In genomic region chr5:100903036-100903887, GRCh38 we compare ENCODE assay signal across 1 cellular context.
TF ChIP-seq lines count a peak whose summit lies in the region.

Gene ST8SIA4 (minus strand): TSS chr5:100903282. CDS start chr5:100902955, 327 bp downstream.

TF ChIP-seq in HEK293, 187 proteins besides CTCF, POLR2A, EP300 and RAD21 (continued from another document and continues in another):
- TF ChIP-seq ZNF785 (tag by site-specific recombination; IDR thresholded peaks at IDR 0.05) (no peak), ZNF621 (tag by site-specific recombination; IDR thresholded peaks at IDR 0.05) (no peak), SP3 (tag by site-specific recombination; IDR thresholded peaks at IDR 0.05) (peak; percentile 60), ZBTB6 (tag by site-specific recombination; IDR thresholded peaks at IDR 0.05) (no peak), ZNF704 (tag by site-specific recombination; IDR thresholded peaks at IDR 0.05) (no peak), ZNF600 (tag by site-specific recombination; IDR thresholded peaks at IDR 0.05) (0 out of 2 replicates have a peak, but pooled peaks have one; percentile 36), ZNF623 (tag by site-specific recombination; IDR thresholded peaks at IDR 0.05) (no peak), ZFP3 (tag by site-specific recombination; IDR thresholded peaks at IDR 0.05; ENCODE audit: low read depth) (no peak), ZBTB11 (tag by site-specific recombination; conservative IDR thresholded peaks at IDR 0.05; ENCODE audit: low read depth) (peak; percentile 62), HIC1 (tag by site-specific recombination; IDR thresholded peaks at IDR 0.05) (no peak), ATF2 (tag by site-specific recombination; IDR thresholded peaks at IDR 0.05; ENCODE audit: low read depth) (no peak), ZNF530 (tag by site-specific recombination; IDR thresholded peaks at IDR 0.05; ENCODE audit: low read depth) (no peak), ZSCAN30 (tag by site-specific recombination; IDR thresholded peaks at IDR 0.05) (no peak), ZNF366 (tag by site-specific recombination; conservative IDR thresholded peaks at IDR 0.05) (no peak), PRDM6 (tag by site-specific recombination; IDR thresholded peaks at IDR 0.05) (no peak), ZBTB21 (tag by site-specific recombination; IDR thresholded peaks at IDR 0.05) (no peak), MYNN (tag by site-specific recombination; IDR thresholded peaks at IDR 0.05; ENCODE audit: borderline replicate concordance) (no peak), ZNF701 (tag by site-specific recombination; IDR thresholded peaks at IDR 0.05) (no peak), ZNF302 (tag by site-specific recombination; IDR thresholded peaks at IDR 0.05; ENCODE audit: low read depth) (no peak), ZNF223 (tag by site-specific recombination; IDR thresholded peaks at IDR 0.05) (no peak), ELK4 (IDR thresholded peaks at IDR 0.05; ENCODE audit: borderline replicate concordance, low read depth, low read length) (no peak), EGR2 (tag by site-specific recombination; IDR thresholded peaks at IDR 0.05; ENCODE audit: low read depth) (peak; percentile 38; the same call in 1 of the 2 replicates), PBX3 (CRISPR knock-in tag; IDR thresholded peaks at IDR 0.05) (no peak), ZBTB1 (tag by site-specific recombination; IDR thresholded peaks at IDR 0.05) (no peak), ZFP69B (tag by site-specific recombination; IDR thresholded peaks at IDR 0.05) (no peak), ZNF529 (tag by site-specific recombination; IDR thresholded peaks at IDR 0.05; ENCODE audit: insufficient replicate concordance) (no peak), IKZF3 (tag by site-specific recombination; IDR thresholded peaks at IDR 0.05) (no peak), ZNF140 (tag by site-specific recombination; IDR thresholded peaks at IDR 0.05) (no peak), OSR2 (tag by site-specific recombination; IDR thresholded peaks at IDR 0.05) (no peak), PRDM10 (tag by site-specific recombination; IDR thresholded peaks at IDR 0.05) (no peak), ZSCAN5A (tag by site-specific recombination; IDR thresholded peaks at IDR 0.05) (no peak), ZNF521 (tag by site-specific recombination; IDR thresholded peaks at IDR 0.05) (no peak), TRIM28 (IDR thresholded peaks at IDR 0.05; ENCODE audit: borderline replicate concordance, low read length) (no peak), ZNF280C (tag by site-specific recombination; IDR thresholded peaks at IDR 0.05) (no peak), ZNF596 (tag by site-specific recombination; IDR thresholded peaks at IDR 0.05) (no peak), ZNF335 (tag by site-specific recombination; conservative IDR thresholded peaks at IDR 0.05) (peak; percentile 96), ZNF549 (tag by site-specific recombination; IDR thresholded peaks at IDR 0.05) (no peak), SETDB1 (IDR thresholded peaks at IDR 0.05; ENCODE audit: insufficient read length, low read length) (no peak), HOXA7 (CRISPR knock-in tag; IDR thresholded peaks at IDR 0.05; ENCODE audit: borderline replicate concordance) (no peak)
